Comparison of ENCODE assay signal across 8 cellular contexts in the genomic region with DNA sequence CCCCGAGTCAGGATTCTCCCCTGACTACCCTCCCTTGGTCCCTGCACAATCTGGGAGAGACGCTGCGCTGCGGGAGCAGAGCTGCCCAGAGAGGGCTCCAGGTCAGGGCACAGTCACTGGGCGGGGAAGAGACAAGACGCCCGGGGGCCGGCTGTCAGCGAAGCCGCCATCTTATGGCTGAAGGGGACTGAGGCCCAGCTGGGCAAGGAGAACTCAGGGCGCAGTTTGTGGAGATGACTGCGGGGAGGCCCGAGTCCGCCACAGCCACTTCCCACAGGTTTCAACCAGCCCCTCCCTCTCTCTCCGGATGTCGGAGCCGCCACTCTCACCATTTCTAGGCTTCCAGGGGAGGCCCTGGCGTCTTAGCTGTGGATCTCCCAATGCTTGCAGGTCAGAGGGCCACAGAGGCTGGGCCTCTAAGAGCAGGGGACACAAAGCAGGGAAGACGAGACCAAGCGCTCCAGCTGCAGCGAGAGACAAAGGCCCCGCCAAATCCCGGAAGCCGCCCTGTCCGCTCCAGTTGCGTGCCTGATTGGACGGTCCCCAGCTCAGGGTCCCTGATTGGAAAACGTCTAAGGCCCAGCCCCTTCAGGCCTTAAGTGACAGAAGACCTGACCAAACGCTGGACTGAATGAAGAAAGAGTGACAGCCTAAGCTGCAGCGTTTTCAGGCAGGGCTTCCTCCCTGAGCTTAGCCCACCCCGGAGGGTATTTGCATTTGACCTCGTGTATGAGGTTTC. TPM values are rescaled to one million over a fixed set of nuclear protein-coding genes. Genes with fewer than 3 reads are reported as not detected.
DNase-seq lines count a peak whose midpoint lies in the region; ATAC-seq lines count a peak whose summit lies in the region.

Gene ZNF724 (minus strand): TSS at position 484 of the 739 bp plus-strand sequence. CDS start 152 bp downstream, at position 332.

- intact Hi-C loops in activated CD4-positive, alpha-beta T cell treated with anti-CD3 and anti-CD28 coated beads, Interleukin-2, amount 10 ng/mL, durations not matched to agents 24 days and 14 days (cut with micrococcal nuclease) = loop anchor here (1.0 to 10.0 kb wide), 4 partner anchors 24 to 665 kb away; partner anchors contain the start of genes ZNF681, ZNF726 and ZNF91
- intact Hi-C loops in left colon (cut with DNase I, micrococcal nuclease) = no loop called here

- peak within 1 kb of the TSS; percentile 98 for H3K4me3 Mint-ChIP-seq in activated CD4-positive, alpha-beta T cell treated with anti-CD3 and anti-CD28 coated beads, Interleukin-2, amount 10 ng/mL, durations not matched to agents 24 days and 14 days

- H3K36me3 Mint-ChIP-seq in activated CD4-positive, alpha-beta T cell treated with anti-CD3 and anti-CD28 coated beads, Interleukin-2, amount 10 ng/mL, durations not matched to agents 24 days and 14 days (ENCODE audit: low read depth) = peaks cover 44% of the 10 kb centered on the region

- ATAC-seq in HG03439 (IDR thresholded peaks at IDR 0.05; ENCODE audit: unreplicated experiment) (peak; percentile 98), left colon (peak; percentile 95)

- H3K9me3 Mint-ChIP-seq in activated CD4-positive, alpha-beta T cell treated with anti-CD3 and anti-CD28 coated beads, Interleukin-2, amount 10 ng/mL, durations not matched to agents 24 days and 14 days = peaks cover 9% of the 10 kb centered on the region

- peak; percentile 98 for DNase-seq in Ammon's horn (ENCODE audit: low spot score)
- peak; percentile 88 for DNase-seq in GM19238 (ENCODE audit: insufficient read length, low spot score)
- DNase-seq in NCI-H526 treated with DMSO at 0.1 percent for 48 hours (lab: John Stamatoyannopoulos, UW) = peak; percentile 88
- DNase-seq in activated CD4-positive, alpha-beta T cell treated with anti-CD3 and anti-CD28 coated beads, Interleukin-2, amount 10 ng/mL, durations not matched to agents 24 days and 14 days = peak; percentile 96
- DNase-seq in cortex of kidney (lab: John Stamatoyannopoulos, UW) = peak; percentile 66
- peak; percentile 92 to 95 for DNase-seq in left colon
- peak; percentile 73 to 74 for DNase-seq in stimulated activated CD4-positive, alpha-beta T cell treated with anti-CD3 and anti-CD28 coated beads, Interleukin-1b, Interleukin-23, amount 100 ng/mL, for 4 hours (ENCODE audit: low read depth in 2 of 2)

- H3K4me1 Mint-ChIP-seq in activated CD4-positive, alpha-beta T cell treated with anti-CD3 and anti-CD28 coated beads, Interleukin-2, amount 10 ng/mL, durations not matched to agents 24 days and 14 days = peaks cover 7% of the 10 kb centered on the region

- peak within 1 kb of the TSS; percentile 98 for H3K27ac Mint-ChIP-seq in activated CD4-positive, alpha-beta T cell treated with anti-CD3 and anti-CD28 coated beads, Interleukin-2, amount 10 ng/mL, durations not matched to agents 24 days and 14 days

- H3K27me3 Mint-ChIP-seq in activated CD4-positive, alpha-beta T cell treated with anti-CD3 and anti-CD28 coated beads, Interleukin-2, amount 10 ng/mL, durations not matched to agents 24 days and 14 days = no peaks in the 10 kb centered on the region

RNA-seq across cellular contexts. Expression of gene ZNF724, which starts in this region (rescaled TPM):
- 15.5 and 16.1 TPM in 2 replicates for total RNA-seq in activated CD4-positive, alpha-beta T cell treated with anti-CD3 and anti-CD28 coated beads, Interleukin-2, amount 10 ng/mL, durations not matched to agents 24 days and 14 days
- 1 to 10 TPM; 1.8 to 5.3 TPM for total RNA-seq in left colon

Comparison
In these comparisons a context has a peak if more than half of its experiments do, and no peak if none do; other contexts are left out.
1. Peak in every context shown above with its lines: DNase-seq and ATAC-seq.